1 cellular context compared by ENCODE assay signal in the genomic region with DNA sequence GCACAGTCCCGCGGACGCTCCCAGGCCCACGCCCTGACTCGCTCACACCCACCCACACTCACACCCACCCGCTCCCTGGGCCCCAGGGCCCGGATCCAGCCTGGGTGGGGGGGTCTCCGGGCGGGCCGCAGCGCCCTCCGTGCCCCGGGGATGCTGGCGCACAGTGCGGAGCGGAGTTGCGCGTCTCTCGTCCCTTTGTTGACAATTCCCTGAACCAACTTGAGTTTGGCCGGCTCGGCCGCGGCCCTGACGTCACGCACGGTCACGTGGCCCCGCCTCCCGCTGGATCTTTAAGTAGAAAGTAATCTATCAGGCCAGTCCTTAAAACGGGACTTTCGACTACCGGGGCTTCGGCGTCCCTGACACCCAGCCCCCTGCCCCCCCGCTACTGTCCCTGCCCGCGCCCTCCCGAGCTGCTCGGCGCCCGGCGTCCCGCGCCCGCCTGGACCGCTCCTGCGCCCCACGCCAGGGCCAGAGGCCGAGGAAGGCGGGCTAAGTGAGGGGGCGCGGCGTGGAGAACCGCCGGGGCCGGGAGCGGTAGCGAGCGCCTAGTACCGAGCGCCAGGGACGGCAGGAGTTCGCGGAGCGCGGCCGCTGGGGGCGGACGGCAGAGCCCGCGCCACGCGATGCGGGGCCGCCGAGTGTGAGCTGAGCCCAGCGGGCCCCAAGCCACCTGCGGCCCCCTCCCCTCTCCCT.
TF ChIP-seq lines count a peak whose summit lies in the region.

FOXD3 (plus strand) TSS at position 320 of the 696 bp plus-strand sequence. CDS start 492 bp downstream, outside the sequence.

TF ChIP-seq in K562, 482 proteins besides CTCF, POLR2A, EP300 and RAD21 (continued from another document and continues in another):
- TF ChIP-seq, protein P1, sequence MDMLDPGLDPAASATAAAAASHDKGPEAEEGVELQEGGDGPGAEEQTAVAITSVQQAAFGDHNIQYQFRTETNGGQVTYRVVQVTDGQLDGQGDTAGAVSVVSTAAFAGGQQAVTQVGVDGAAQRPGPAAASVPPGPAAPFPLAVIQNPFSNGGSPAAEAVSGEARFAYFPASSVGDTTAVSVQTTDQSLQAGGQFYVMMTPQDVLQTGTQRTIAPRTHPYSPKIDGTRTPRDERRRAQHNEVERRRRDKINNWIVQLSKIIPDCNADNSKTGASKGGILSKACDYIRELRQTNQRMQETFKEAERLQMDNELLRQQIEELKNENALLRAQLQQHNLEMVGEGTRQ (CRISPR knock-in tag; IDR thresholded peaks at IDR 0.05): peak; percentile 95
- TF ChIP-seq, protein P2, sequence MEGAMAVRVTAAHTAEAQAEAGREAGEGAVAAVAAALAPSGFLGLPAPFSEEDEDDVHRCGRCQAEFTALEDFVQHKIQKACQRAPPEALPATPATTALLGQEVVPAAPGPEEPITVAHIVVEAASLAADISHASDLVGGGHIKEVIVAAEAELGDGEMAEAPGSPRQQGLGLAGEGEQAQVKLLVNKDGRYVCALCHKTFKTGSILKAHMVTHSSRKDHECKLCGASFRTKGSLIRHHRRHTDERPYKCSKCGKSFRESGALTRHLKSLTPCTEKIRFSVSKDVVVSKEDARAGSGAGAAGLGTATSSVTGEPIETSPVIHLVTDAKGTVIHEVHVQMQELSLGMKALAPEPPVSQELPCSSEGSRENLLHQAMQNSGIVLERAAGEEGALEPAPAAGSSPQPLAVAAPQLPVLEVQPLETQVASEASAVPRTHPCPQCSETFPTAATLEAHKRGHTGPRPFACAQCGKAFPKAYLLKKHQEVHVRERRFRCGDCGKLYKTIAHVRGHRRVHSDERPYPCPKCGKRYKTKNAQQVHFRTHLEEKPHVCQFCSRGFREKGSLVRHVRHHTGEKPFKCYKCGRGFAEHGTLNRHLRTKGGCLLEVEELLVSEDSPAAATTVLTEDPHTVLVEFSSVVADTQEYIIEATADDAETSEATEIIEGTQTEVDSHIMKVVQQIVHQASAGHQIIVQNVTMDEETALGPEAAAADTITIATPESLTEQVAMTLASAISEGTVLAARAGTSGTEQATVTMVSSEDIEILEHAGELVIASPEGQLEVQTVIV (CRISPR knock-in tag; IDR thresholded peaks at IDR 0.05; ENCODE audit: borderline replicate concordance): no peak
- TF ChIP-seq CBFA2T3 (IDR thresholded peaks at IDR 0.05) (no peak), ZBTB8A (IDR thresholded peaks at IDR 0.05; ENCODE audit: partially characterized antibody) (no peak), GTF3C2 (IDR thresholded peaks at IDR 0.05; ENCODE audit: borderline replicate concordance, extremely low read depth, insufficient read length) (no peak), ZBTB7A (IDR thresholded peaks at IDR 0.05; ENCODE audit: borderline replicate concordance, control insufficient read depth, low read depth, low read length) (peak; percentile 40; the same call in 1 of the 2 replicates), PHF20 (IDR thresholded peaks at IDR 0.05; ENCODE audit: partially characterized antibody) (no peak), SRSF1 (IDR thresholded peaks at IDR 0.05; ENCODE audit: low read depth, low read length) (no peak), MED1 (CRISPR knock-in tag; IDR thresholded peaks at IDR 0.05; ENCODE audit: borderline replicate concordance) (no peak), LARP7 (IDR thresholded peaks at IDR 0.05) (no peak), HES1 (IDR thresholded peaks at IDR 0.05; ENCODE audit: low read depth) (no peak), FOXJ3 (CRISPR knock-in tag; IDR thresholded peaks at IDR 0.05) (no peak), BMI1 (IDR thresholded peaks at IDR 0.05; ENCODE audit: low read length) (no peak), BHLHE40 (IDR thresholded peaks at IDR 0.05; ENCODE audit: low read length) (peak; percentile 77), FOXP4 (CRISPR knock-in tag; IDR thresholded peaks at IDR 0.05; ENCODE audit: borderline replicate concordance) (0 out of 2 replicates have a peak, but pooled peaks have one; percentile 14), E2F1 (CRISPR knock-in tag; IDR thresholded peaks at IDR 0.05) (0 out of 2 replicates have a peak, but pooled peaks have one; percentile 35), YBX1 (IDR thresholded peaks at IDR 0.05) (no peak), PTBP1 (IDR thresholded peaks at IDR 0.05; ENCODE audit: low read depth, low read length) (no peak), ZNF668 (CRISPR knock-in tag; IDR thresholded peaks at IDR 0.05) (no peak), GATAD2A (IDR thresholded peaks at IDR 0.05) (no peak), CBFA2T2 (conservative IDR thresholded peaks at IDR 0.05) (peak; percentile 41), ZNF282 (CRISPR knock-in tag; IDR thresholded peaks at IDR 0.05) (no peak), NFXL1 (CRISPR knock-in tag; IDR thresholded peaks at IDR 0.05) (no peak), MAFK (IDR thresholded peaks at IDR 0.05; ENCODE audit: low read length) (no peak), KAT2B (IDR thresholded peaks at IDR 0.05; ENCODE audit: low read depth, low read length) (no peak), KLF1 (tag; IDR thresholded peaks at IDR 0.05) (no peak), YY1 (IDR thresholded peaks at IDR 0.05; ENCODE audit: borderline replicate concordance in 1 of 3, control insufficient read depth in 1 of 3, extremely low read depth in 1 of 3, insufficient read depth in 3 of 3, insufficient read length in 1 of 3, insufficient replicate concordance in 2 of 3, low read depth in 1 of 3, low read length in 2 of 3) (peak in 1 of 3 experiments; percentile 34), HDGF (IDR thresholded peaks at IDR 0.05) (no peak)
- TF ChIP-seq, protein P3, sequence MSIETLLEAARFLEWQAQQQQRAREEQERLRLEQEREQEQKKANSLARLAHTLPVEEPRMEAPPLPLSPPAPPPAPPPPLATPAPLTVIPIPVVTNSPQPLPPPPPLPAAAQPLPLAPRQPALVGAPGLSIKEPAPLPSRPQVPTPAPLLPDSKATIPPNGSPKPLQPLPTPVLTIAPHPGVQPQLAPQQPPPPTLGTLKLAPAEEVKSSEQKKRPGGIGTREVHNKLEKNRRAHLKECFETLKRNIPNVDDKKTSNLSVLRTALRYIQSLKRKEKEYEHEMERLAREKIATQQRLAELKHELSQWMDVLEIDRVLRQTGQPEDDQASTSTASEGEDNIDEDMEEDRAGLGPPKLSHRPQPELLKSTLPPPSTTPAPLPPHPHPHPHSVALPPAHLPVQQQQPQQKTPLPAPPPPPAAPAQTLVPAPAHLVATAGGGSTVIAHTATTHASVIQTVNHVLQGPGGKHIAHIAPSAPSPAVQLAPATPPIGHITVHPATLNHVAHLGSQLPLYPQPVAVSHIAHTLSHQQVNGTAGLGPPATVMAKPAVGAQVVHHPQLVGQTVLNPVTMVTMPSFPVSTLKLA (conservative IDR thresholded peaks at IDR 0.05): peak; percentile 68 to 77
- TF ChIP-seq, protein P4, sequence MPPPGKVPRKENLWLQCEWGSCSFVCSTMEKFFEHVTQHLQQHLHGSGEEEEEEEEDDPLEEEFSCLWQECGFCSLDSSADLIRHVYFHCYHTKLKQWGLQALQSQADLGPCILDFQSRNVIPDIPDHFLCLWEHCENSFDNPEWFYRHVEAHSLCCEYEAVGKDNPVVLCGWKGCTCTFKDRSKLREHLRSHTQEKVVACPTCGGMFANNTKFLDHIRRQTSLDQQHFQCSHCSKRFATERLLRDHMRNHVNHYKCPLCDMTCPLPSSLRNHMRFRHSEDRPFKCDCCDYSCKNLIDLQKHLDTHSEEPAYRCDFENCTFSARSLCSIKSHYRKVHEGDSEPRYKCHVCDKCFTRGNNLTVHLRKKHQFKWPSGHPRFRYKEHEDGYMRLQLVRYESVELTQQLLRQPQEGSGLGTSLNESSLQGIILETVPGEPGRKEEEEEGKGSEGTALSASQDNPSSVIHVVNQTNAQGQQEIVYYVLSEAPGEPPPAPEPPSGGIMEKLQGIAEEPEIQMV (tag; conservative IDR thresholded peaks at IDR 0.05; ENCODE audit: low read depth): peak; percentile 73
- TF ChIP-seq, protein P5, sequence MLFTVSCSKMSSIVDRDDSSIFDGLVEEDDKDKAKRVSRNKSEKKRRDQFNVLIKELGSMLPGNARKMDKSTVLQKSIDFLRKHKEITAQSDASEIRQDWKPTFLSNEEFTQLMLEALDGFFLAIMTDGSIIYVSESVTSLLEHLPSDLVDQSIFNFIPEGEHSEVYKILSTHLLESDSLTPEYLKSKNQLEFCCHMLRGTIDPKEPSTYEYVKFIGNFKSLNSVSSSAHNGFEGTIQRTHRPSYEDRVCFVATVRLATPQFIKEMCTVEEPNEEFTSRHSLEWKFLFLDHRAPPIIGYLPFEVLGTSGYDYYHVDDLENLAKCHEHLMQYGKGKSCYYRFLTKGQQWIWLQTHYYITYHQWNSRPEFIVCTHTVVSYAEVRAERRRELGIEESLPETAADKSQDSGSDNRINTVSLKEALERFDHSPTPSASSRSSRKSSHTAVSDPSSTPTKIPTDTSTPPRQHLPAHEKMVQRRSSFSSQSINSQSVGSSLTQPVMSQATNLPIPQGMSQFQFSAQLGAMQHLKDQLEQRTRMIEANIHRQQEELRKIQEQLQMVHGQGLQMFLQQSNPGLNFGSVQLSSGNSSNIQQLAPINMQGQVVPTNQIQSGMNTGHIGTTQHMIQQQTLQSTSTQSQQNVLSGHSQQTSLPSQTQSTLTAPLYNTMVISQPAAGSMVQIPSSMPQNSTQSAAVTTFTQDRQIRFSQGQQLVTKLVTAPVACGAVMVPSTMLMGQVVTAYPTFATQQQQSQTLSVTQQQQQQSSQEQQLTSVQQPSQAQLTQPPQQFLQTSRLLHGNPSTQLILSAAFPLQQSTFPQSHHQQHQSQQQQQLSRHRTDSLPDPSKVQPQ (CRISPR knock-in tag; IDR thresholded peaks at IDR 0.05; ENCODE audit: borderline replicate concordance): no peak
- TF ChIP-seq, protein P6, sequence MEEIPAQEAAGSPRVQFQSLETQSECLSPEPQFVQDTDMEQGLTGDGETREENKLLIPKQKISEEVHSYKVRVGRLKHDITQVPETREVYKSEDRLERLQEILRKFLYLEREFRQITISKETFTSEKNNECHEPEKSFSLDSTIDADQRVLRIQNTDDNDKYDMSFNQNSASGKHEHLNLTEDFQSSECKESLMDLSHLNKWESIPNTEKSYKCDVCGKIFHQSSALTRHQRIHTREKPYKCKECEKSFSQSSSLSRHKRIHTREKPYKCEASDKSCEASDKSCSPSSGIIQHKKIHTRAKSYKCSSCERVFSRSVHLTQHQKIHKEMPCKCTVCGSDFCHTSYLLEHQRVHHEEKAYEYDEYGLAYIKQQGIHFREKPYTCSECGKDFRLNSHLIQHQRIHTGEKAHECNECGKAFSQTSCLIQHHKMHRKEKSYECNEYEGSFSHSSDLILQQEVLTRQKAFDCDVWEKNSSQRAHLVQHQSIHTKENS (CRISPR knock-in tag; IDR thresholded peaks at IDR 0.05): no peak
- TF ChIP-seq, protein P7, sequence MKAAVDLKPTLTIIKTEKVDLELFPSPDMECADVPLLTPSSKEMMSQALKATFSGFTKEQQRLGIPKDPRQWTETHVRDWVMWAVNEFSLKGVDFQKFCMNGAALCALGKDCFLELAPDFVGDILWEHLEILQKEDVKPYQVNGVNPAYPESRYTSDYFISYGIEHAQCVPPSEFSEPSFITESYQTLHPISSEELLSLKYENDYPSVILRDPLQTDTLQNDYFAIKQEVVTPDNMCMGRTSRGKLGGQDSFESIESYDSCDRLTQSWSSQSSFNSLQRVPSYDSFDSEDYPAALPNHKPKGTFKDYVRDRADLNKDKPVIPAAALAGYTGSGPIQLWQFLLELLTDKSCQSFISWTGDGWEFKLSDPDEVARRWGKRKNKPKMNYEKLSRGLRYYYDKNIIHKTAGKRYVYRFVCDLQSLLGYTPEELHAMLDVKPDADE (conservative IDR thresholded peaks at IDR 0.05; ENCODE audit: control insufficient read depth, low read depth, low read length): no peak
